24 cellular contexts compared by ENCODE assay signal in the genomic region with DNA sequence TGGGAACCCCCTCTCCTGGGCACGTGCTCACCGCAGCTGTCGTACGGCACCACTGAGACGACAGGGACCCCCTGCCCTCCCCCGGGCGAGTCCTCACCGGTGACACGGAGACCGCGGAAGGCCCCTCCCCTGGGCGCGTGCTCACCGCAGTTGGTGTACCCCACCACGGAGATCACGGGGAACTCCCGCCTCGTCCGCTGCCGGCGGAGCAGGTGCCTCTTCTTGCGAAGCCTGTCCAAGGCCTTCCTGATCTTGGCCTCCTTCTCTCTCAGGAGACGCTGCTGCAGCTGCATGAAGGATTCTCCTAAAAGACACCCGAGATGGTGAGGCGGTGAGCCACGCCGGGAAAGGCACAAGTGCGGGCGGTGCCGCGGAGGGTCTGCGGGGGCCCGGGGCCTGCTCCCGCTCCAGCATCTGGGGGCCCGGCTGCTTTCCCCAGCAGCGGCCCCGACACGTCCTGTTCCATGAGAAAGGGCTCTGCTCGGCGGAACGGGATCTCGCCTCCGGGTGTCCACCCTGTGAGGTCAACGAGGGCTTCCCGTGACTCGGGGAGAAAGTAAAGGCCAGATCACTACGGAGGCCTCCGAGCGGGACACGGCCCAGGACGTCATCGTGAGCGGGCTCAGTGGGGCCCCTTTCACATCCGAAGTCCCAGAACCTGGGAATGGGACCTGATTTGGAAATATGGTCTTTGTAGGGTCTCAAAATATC. TPM values are rescaled to one million over a fixed set of nuclear protein-coding genes. Genes with fewer than 3 reads are reported as not detected.
A peak's percentile ranks its signal among the peaks of the same experiment; 100 is the strongest.
DNase-seq lines count a peak whose midpoint lies in the region; ATAC-seq, FAIRE-seq and TF ChIP-seq lines count a peak whose summit lies in the region.
"Had no signal": no experiment of that assay in that cellular context is flagged by ENCODE, and none has a peak within 500 bp of the region (broad histone marks: within the 10 kb centered on the region; RNA-seq: fewer than 3 reads in every experiment).

No MANE protein-coding gene starts in this region.

- FAIRE-seq in kidney (lab: Jason Lieb, UNC): no peak
- FAIRE-seq: A204.1, GM12878, RCC 7860 had no signal

- H3K23ac ChIP-seq in trophoblast cell (ENCODE audit: low read length): no peak overlapping the region

- H3K27me3 ChIP-seq in right atrium auricular region (no peaks in the 10 kb centered on the region), trophoblast cell (ENCODE audit: insufficient read depth, low read length) (no peaks in the 10 kb centered on the region), upper lobe of right lung (no peaks in the 10 kb centered on the region), ascending aorta (no peaks in the 10 kb centered on the region), breast epithelium (no peaks in the 10 kb centered on the region)
- H3K27me3 ChIP-seq: BE2C, MG63 had no signal

- no peak overlapping the region for H3K4me3 ChIP-seq in right atrium auricular region
- H3K4me3 ChIP-seq in kidney (ENCODE audit: low read length in 2 of 2): no peak overlapping the region
- no peak overlapping the region for H3K4me3 ChIP-seq in trophoblast cell (ENCODE audit: low read depth, low read length)
- H3K4me3 ChIP-seq in upper lobe of right lung: no peak overlapping the region
- H3K4me3 ChIP-seq in ascending aorta: no peak overlapping the region
- H3K4me3 ChIP-seq in breast epithelium: no peak overlapping the region
- H3K4me3 ChIP-seq: GM12878, MG63 had no signal

- H3K4me2 ChIP-seq in trophoblast cell (ENCODE audit: low read length): no peak overlapping the region

- no peak overlapping the region for H4K8ac ChIP-seq in trophoblast cell (ENCODE audit: low read depth, low read length)

- no peak overlapping the region for H2AK5ac ChIP-seq in trophoblast cell (ENCODE audit: low read length)

- WGBS in trophoblast cell (ENCODE audit: extremely low coverage, insufficient coverage, insufficient read length): no CpG with 5 or more reads among the region's 54 CpGs

- ATAC-seq in Right ventricle myocardium inferior: no peak
- peak; percentile 2 for ATAC-seq in upper lobe of right lung
- ATAC-seq: GM12878 had no signal

- H4K91ac ChIP-seq in trophoblast cell (ENCODE audit: low read depth, low read length): no peak overlapping the region

- H3K36me3 ChIP-seq in right atrium auricular region: peaks cover 57% of the 10 kb centered on the region
- peaks cover 19 to 27% of the 10 kb centered on the region in 2 donors for H3K36me3 ChIP-seq in kidney (ENCODE audit: control insufficient read depth in 1 of 2, insufficient read depth in 2 of 2, low read length in 2 of 2)
- H3K36me3 ChIP-seq in trophoblast cell (ENCODE audit: control insufficient read depth in 1 of 2, insufficient read depth in 2 of 2, low read length in 2 of 2): peaks cover 61 to 71% of the 10 kb centered on the region in 2 experiments
- H3K36me3 ChIP-seq in upper lobe of right lung: peaks cover 63% of the 10 kb centered on the region
- H3K36me3 ChIP-seq in ascending aorta: peaks cover 56 to 71% of the 10 kb centered on the region in 2 donors
- peaks cover 5% of the 10 kb centered on the region for H3K36me3 ChIP-seq in breast epithelium

- no peak overlapping the region for H2BK5ac ChIP-seq in trophoblast cell (ENCODE audit: low read depth, low read length, poor library complexity)

- H3K27ac ChIP-seq in right atrium auricular region: no peak overlapping the region
- H3K27ac ChIP-seq in kidney (ENCODE audit: low read depth in 2 of 2, low read length in 2 of 2): no peak overlapping the region
- H3K27ac ChIP-seq in trophoblast cell (ENCODE audit: low read depth, low read length): no peak overlapping the region
- no peak overlapping the region for H3K27ac ChIP-seq in upper lobe of right lung
- H3K27ac ChIP-seq in ascending aorta: no peak overlapping the region
- H3K27ac ChIP-seq in breast epithelium: no peak overlapping the region

- no peaks in the 10 kb centered on the region for H3K9me3 ChIP-seq in right atrium auricular region
- H3K9me3 ChIP-seq in kidney (ENCODE audit: control insufficient read depth in 1 of 2, low read length in 2 of 2): no peaks in the 10 kb centered on the region
- peaks cover 10% of the 10 kb centered on the region for H3K9me3 ChIP-seq in trophoblast cell (ENCODE audit: insufficient read depth, low read depth, low read length)
- H3K9me3 ChIP-seq in upper lobe of right lung: no peaks in the 10 kb centered on the region
- no peaks in the 10 kb centered on the region for H3K9me3 ChIP-seq in ascending aorta
- no peaks in the 10 kb centered on the region for H3K9me3 ChIP-seq in breast epithelium
- H3K9me3 ChIP-seq: BE2C, MG63 had no signal

- H3K4me1 ChIP-seq in right atrium auricular region: peaks cover 0 to 8% of the 10 kb centered on the region in 2 donors
- no peaks in the 10 kb centered on the region for H3K4me1 ChIP-seq in kidney (ENCODE audit: control insufficient read depth in 1 of 2, insufficient read depth in 1 of 2, low read depth in 1 of 2, low read length in 2 of 2)
- no peaks in the 10 kb centered on the region for H3K4me1 ChIP-seq in trophoblast cell (ENCODE audit: control insufficient read depth in 1 of 2, insufficient read depth in 2 of 2, low read length in 2 of 2)
- H3K4me1 ChIP-seq in upper lobe of right lung: no peaks in the 10 kb centered on the region
- H3K4me1 ChIP-seq in ascending aorta: no peaks in the 10 kb centered on the region
- no peaks in the 10 kb centered on the region for H3K4me1 ChIP-seq in breast epithelium
- H3K4me1 ChIP-seq: BE2C had no signal

- H3K79me1 ChIP-seq in trophoblast cell (ENCODE audit: low read length): no peaks in the 10 kb centered on the region

- peak; percentile 61 for DNase-seq in Right ventricle myocardium inferior (ENCODE audit: missing footprints)
- DNase-seq in right atrium auricular region (ENCODE audit: low spot score): no peak
- peak; percentile 67 for DNase-seq in kidney
- DNase-seq in trophoblast cell: no peak
- DNase-seq in upper lobe of right lung: peak; percentile 67
- no peak for DNase-seq in ascending aorta (ENCODE audit: low spot score in 2 of 2)
- DNase-seq in breast epithelium (ENCODE audit: low spot score in 2 of 2): no peak
- DNase-seq in NCI-H146 (lab: John Stamatoyannopoulos, UW): no peak
- DNase-seq: BE2C; Calu3; CD8-positive, alpha-beta T cell; EL; H9; Kasumi-1; MG63; NCI-H1092; NCI-H1694 treated with DMSO at 0.1 percent for 48 hours; NCI-H510A; NCI-H748 treated with DMSO at 0.1 percent for 48 hours; NK-92 treated with Interleukin-12 subunit alpha and Interleukin-12 subunit beta, amount 100 ng/mL, for 24 hours; SHP77 treated with DMSO at 0.1 percent for 48 hours had no signal

- peak overlapping the region; percentile 22 for H4K12ac ChIP-seq in trophoblast cell (ENCODE audit: low read depth, low read length)

- H3K79me2 ChIP-seq in trophoblast cell (ENCODE audit: control insufficient read depth, insufficient read depth, low read length, poor library complexity): no peaks in the 10 kb centered on the region

- H2BK12ac ChIP-seq in trophoblast cell (ENCODE audit: low read length): no peak overlapping the region

- no peak overlapping the region for H3K4ac ChIP-seq in trophoblast cell (ENCODE audit: low read depth, low read length)

- no peak overlapping the region for H3K14ac ChIP-seq in trophoblast cell (ENCODE audit: low read length)

- H2AFZ ChIP-seq in trophoblast cell (ENCODE audit: insufficient read depth, low read length, poor library complexity): no peak overlapping the region

- TF ChIP-seq POLR2A in breast epithelium (IDR thresholded peaks at IDR 0.05): no peak

- H3K9ac ChIP-seq in kidney (ENCODE audit: low read length in 2 of 2) (no peak overlapping the region), trophoblast cell (ENCODE audit: low read length) (no peak overlapping the region)

- intact Hi-C loops in Right ventricle myocardium inferior (cut with DNase I) (no loop called here), kidney (cut with DNase I) (no loop called here), upper lobe of right lung (cut with DNase I) (no loop called here), ascending aorta (cut with DNase I) (no loop called here), breast epithelium (cut with DNase I; ENCODE audit: low total_unique reads) (no loop called here)

- TF ChIP-seq CTCF in right atrium auricular region (IDR thresholded peaks at IDR 0.05) (no peak), kidney (IDR thresholded peaks at IDR 0.05; ENCODE audit: borderline replicate concordance, extremely low read depth, insufficient read depth) (no peak), upper lobe of right lung (IDR thresholded peaks at IDR 0.05) (no peak), ascending aorta (IDR thresholded peaks at IDR 0.05) (no peak), breast epithelium (IDR thresholded peaks at IDR 0.05) (no peak)

- H2BK120ac ChIP-seq in trophoblast cell (ENCODE audit: insufficient read depth, low read length, poor library complexity): no peak overlapping the region

- no peak overlapping the region for H3K18ac ChIP-seq in trophoblast cell (ENCODE audit: low read length)

RNA-seq across cellular contexts. Expression of gene GTPBP6, which starts 5.8 kb away (rescaled TPM):
- total RNA-seq in Right ventricle myocardium inferior (51.4 TPM), right atrium auricular region (10 to 100 TPM; 44.6 to 52.1 TPM), kidney (50.1 TPM), upper lobe of right lung (55.1 TPM), ascending aorta (56.2 TPM), breast epithelium (10 to 100 TPM; 25.5 to 45.9 (median 27.2) TPM)
- polyA plus RNA-seq in kidney (ENCODE audit: insufficient read depth, low read depth, low replicate concordance): 61.9 TPM
- polyA plus RNA-seq in trophoblast cell (2013): 30.2 and 30.6 TPM in 2 replicates

RNA-seq across cellular contexts. Expression of gene PLCXD1, which starts 31.6 kb away (rescaled TPM):
- total RNA-seq in Right ventricle myocardium inferior: 6.1 TPM
- 1 to 10 TPM; 2.2 to 3.0 TPM for total RNA-seq in right atrium auricular region
- 11.0 TPM for total RNA-seq in kidney
- polyA plus RNA-seq in kidney (ENCODE audit: insufficient read depth, low read depth, low replicate concordance): 4.9 TPM
- 50.3 and 51.6 TPM in 2 replicates for polyA plus RNA-seq in trophoblast cell (2013)
- total RNA-seq in upper lobe of right lung: 34.4 TPM
- total RNA-seq in ascending aorta: 3.0 TPM
- 10 to 100 TPM; 10.5 to 15.5 (median 12.3) TPM for total RNA-seq in breast epithelium

Comparison
In these comparisons a context has a peak if more than half of its experiments do, and no peak if none do; other contexts are left out.
1. DNase-seq: peak in Right ventricle myocardium inferior (single experiment), kidney (single experiment) and upper lobe of right lung (single experiment); none in right atrium auricular region (single experiment), trophoblast cell (0 of 2), ascending aorta (0 of 2), breast epithelium (0 of 2) and NCI-H146 (single experiment).